ENCODE assay signal across 23 cellular contexts in genomic region chr6:105941616-105942412, GRCh38.
A peak's percentile ranks its signal among the peaks of the same experiment; 100 is the strongest.
DNase-seq lines count a peak whose midpoint lies in the region; ATAC-seq and TF ChIP-seq lines count a peak whose summit lies in the region.
"Had no signal": no experiment of that assay in that cellular context is flagged by ENCODE, and none has a peak within 500 bp of the region (broad histone marks: within the 10 kb centered on the region; RNA-seq: fewer than 3 reads in every experiment).

No MANE protein-coding gene starts in this region.

- 95% methylated on average over 3 of the region's 3 CpGs for WGBS in mammary epithelial cell (ENCODE audit: low coverage, missing lambda C conversion rate)

- no peak overlapping the region for H3K9ac ChIP-seq in mammary epithelial cell (ENCODE audit: insufficient read depth, low read length)
- H3K9ac ChIP-seq: parathyroid adenoma had no signal

- no peak overlapping the region for H2AFZ ChIP-seq in mammary epithelial cell (ENCODE audit: low read depth, low read length)
- H2AFZ ChIP-seq: parathyroid adenoma had no signal

- no TSS peak for BruUV-seq in mammary epithelial cell (replicated peaks; lab: Mats Ljungman, UMichigan)

- H4K20me1 ChIP-seq in mammary epithelial cell (ENCODE audit: insufficient read depth, low read length), result no peaks in the 10 kb centered on the region

- in situ Hi-C loops in mammary epithelial cell (cut with MboI; ENCODE audit: low sequenced_read_pairs in 2 of 2), result no loop called here

- no peaks in the 10 kb centered on the region for H3K4me1 Mint-ChIP-seq in effector memory CD8-positive, alpha-beta T cell (ENCODE audit: low read depth in 2 of 2)
- H3K4me1 Mint-ChIP-seq: activated naive CD8-positive, alpha-beta T cell treated with anti-CD3 and anti-CD28 coated beads, Interleukin-2, amount 50 U/mL, for 24 hours; brain; IgD-negative memory B cell had no signal

- CTCF ChIA-PET in mammary epithelial cell (lab: Charles Lee; ENCODE audit: low non-redundant PET), result no interaction called here

- H3K27ac Mint-ChIP-seq in effector memory CD8-positive, alpha-beta T cell, result no peak overlapping the region
- H3K27ac Mint-ChIP-seq: activated CD8-positive, alpha-beta T cell treated with anti-CD3 and anti-CD28 coated beads for 36 hours; activated naive CD8-positive, alpha-beta T cell treated with anti-CD3 and anti-CD28 coated beads, Interleukin-2, amount 50 U/mL, for 24 hours; brain; IgD-negative memory B cell had no signal

- no peak overlapping the region for H3K27ac ChIP-seq in mammary epithelial cell (ENCODE audit: insufficient read depth, low read depth, low read length)
- H3K27ac ChIP-seq: parathyroid adenoma, spleen, uterus had no signal

- H3K36me3 ChIP-seq in mammary epithelial cell (ENCODE audit: insufficient read depth, low read length), result no peaks in the 10 kb centered on the region
- H3K36me3 ChIP-seq: spleen, uterus had no signal

- H3K27me3 Mint-ChIP-seq in effector memory CD8-positive, alpha-beta T cell, result peaks cover 0 to 15% of the 10 kb centered on the region in 2 donors

- no peak overlapping the region for H3K4me3 Mint-ChIP-seq in effector memory CD8-positive, alpha-beta T cell
- H3K4me3 Mint-ChIP-seq: activated CD8-positive, alpha-beta T cell treated with anti-CD3 and anti-CD28 coated beads for 36 hours; activated naive CD8-positive, alpha-beta T cell treated with anti-CD3 and anti-CD28 coated beads, Interleukin-2, amount 50 U/mL, for 24 hours; brain; IgD-negative memory B cell had no signal

- H3K9me3 Mint-ChIP-seq in effector memory CD8-positive, alpha-beta T cell, result no peaks in the 10 kb centered on the region
- H3K9me3 Mint-ChIP-seq: activated CD8-positive, alpha-beta T cell treated with anti-CD3 and anti-CD28 coated beads for 36 hours; activated naive CD8-positive, alpha-beta T cell treated with anti-CD3 and anti-CD28 coated beads, Interleukin-2, amount 50 U/mL, for 24 hours; IgD-negative memory B cell had no signal

- no peak for ATAC-seq in effector memory CD8-positive, alpha-beta T cell (replicated peaks)
- no peak for ATAC-seq in HG02938 (IDR thresholded peaks at IDR 0.05; ENCODE audit: unreplicated experiment)
- no peak for ATAC-seq in HG02763 (IDR thresholded peaks at IDR 0.05; ENCODE audit: unreplicated experiment)
- ATAC-seq: activated CD4-positive, CD25-positive, alpha-beta regulatory T cell treated with anti-CD3 and anti-CD28 coated beads, Interleukin-2, amount 50 U/mL, for 24 hours; activated CD8-positive, alpha-beta T cell treated with anti-CD3 and anti-CD28 coated beads for 36 hours; activated naive CD8-positive, alpha-beta T cell treated with anti-CD3 and anti-CD28 coated beads, Interleukin-2, amount 50 U/mL, for 24 hours; HCT116; left cardiac atrium had no signal

- no peak overlapping the region for H3K4me3 ChIP-seq in mammary epithelial cell (replicated peaks in 1 of 3; ENCODE audit: insufficient read depth in 1 of 3, low read depth in 2 of 3, low read length in 3 of 3)
- H3K4me3 ChIP-seq: spleen, uterus had no signal

- H3K27me3 ChIP-seq in mammary epithelial cell (ENCODE audit: insufficient read depth, low read length), result no peaks in the 10 kb centered on the region
- H3K27me3 ChIP-seq: spleen, uterus had no signal

- dilution Hi-C loops in mammary epithelial cell (cut with HindIII; ENCODE audit: low sequenced_read_pairs), result no loop called here

- peaks cover 3% of the 10 kb centered on the region for H3K4me1 ChIP-seq in mammary epithelial cell (ENCODE audit: insufficient read depth, low read length)
- H3K4me1 ChIP-seq: parathyroid adenoma, spleen, uterus had no signal

- no peak for TF ChIP-seq CTCF in mammary epithelial cell (conservative IDR thresholded peaks at IDR 0.05 in 1 of 2, IDR thresholded peaks at IDR 0.05 in 1 of 2; ENCODE audit: extremely low read depth in 1 of 2, insufficient read depth in 1 of 2, low read depth in 1 of 2, low read length in 2 of 2)

- no peaks in the 10 kb centered on the region for H3K79me2 ChIP-seq in mammary epithelial cell (ENCODE audit: insufficient read depth, low read length)
- H3K79me2 ChIP-seq: parathyroid adenoma had no signal

- no peaks in the 10 kb centered on the region for H3K9me3 ChIP-seq in mammary epithelial cell (replicated peaks; ENCODE audit: insufficient read depth, low read length)
- H3K9me3 ChIP-seq: spleen, uterus had no signal

- H3K4me2 ChIP-seq in mammary epithelial cell (ENCODE audit: insufficient read depth, low read depth, low read length), result no peak overlapping the region

- intact Hi-C loops in mammary epithelial cell (cut with micrococcal nuclease), result no loop called here

- H3K36me3 Mint-ChIP-seq in effector memory CD8-positive, alpha-beta T cell (ENCODE audit: insufficient read depth), result no peaks in the 10 kb centered on the region
- H3K36me3 Mint-ChIP-seq: brain, IgD-negative memory B cell had no signal

- DNase-seq in EH (ENCODE audit: low read depth) (peak; percentile 50), HS-5 (ENCODE audit: low read depth) (peak; percentile 3), mammary epithelial cell (peak; percentile 12), iris pigment epithelial cell (ENCODE audit: low read depth) (peak; percentile 21)
- no peak for DNase-seq in effector memory CD8-positive, alpha-beta T cell
- DNase-seq in activated effector memory CD4-positive, alpha-beta T cell treated with Interleukin-2 at 50 U/mL for 16 hours, result no peak
- DNase-seq: activated CD8-positive, alpha-beta T cell treated with anti-CD3 and anti-CD28 coated beads for 36 hours; activated gamma-delta T cell treated with Interleukin-2 at 50 U/mL for 16 hours; activated naive CD8-positive, alpha-beta T cell treated with anti-CD3 and anti-CD28 coated beads, Interleukin-2, amount 50 U/mL, for 24 hours; C1 segment of cervical spinal cord; DMS79; left cardiac atrium; NCI-H1417 treated with DMSO at 0.1 percent for 48 hours; NCI-H2081 treated with DMSO at 0.1 percent for 48 hours; spleen; uterus had no signal

Comparison
In these comparisons a context has a peak if more than half of its experiments do, and no peak if none do; other contexts are left out.
1. DNase-seq: peak in EH (single experiment), HS-5 (single experiment), mammary epithelial cell (single experiment) and iris pigment epithelial cell (single experiment); none in effector memory CD8-positive, alpha-beta T cell (0 of 3) and activated effector memory CD4-positive, alpha-beta T cell treated with Interleukin-2 at 50 U/mL for 16 hours (single experiment).